Comparison of ENCODE assay signal across 8 cellular contexts in genomic region chr2:151827564-151828142, GRCh38. TPM values are rescaled to one million over a fixed set of nuclear protein-coding genes. Genes with fewer than 3 reads are reported as not detected.
DNase-seq lines count a peak whose midpoint lies in the region; ATAC-seq, FAIRE-seq and TF ChIP-seq lines count a peak whose summit lies in the region.

No MANE protein-coding gene starts in this region.

- H3K4me1 ChIP-seq in ACC112 (ENCODE audit: control insufficient read depth, insufficient read depth, low read length, unreplicated experiment): peaks cover 22% of the 10 kb centered on the region

- H3K27me3 ChIP-seq in ACC112 (ENCODE audit: insufficient read depth, low read length) (no peaks in the 10 kb centered on the region), bronchial epithelial cell (ENCODE audit: control insufficient read depth, insufficient read depth, low read length) (no peaks in the 10 kb centered on the region), kidney epithelial cell (ENCODE audit: control insufficient read depth, insufficient read depth, low read length) (no peaks in the 10 kb centered on the region)

- TF ChIP-seq CTCF in bronchial epithelial cell (IDR thresholded peaks at IDR 0.05; ENCODE audit: insufficient read depth, low read length, severe bottlenecking): no peak
- TF ChIP-seq CTCF in kidney epithelial cell (IDR thresholded peaks at IDR 0.05; ENCODE audit: insufficient read depth, low read length, poor library complexity, severe bottlenecking): no peak

- DNase-seq in SK-N-DZ (ENCODE audit: low spot score) (peak; percentile 28), bronchial epithelial cell (ENCODE audit: low read depth) (peak; percentile 11), kidney epithelial cell (ENCODE audit: low read depth) (no peak), epidermal melanocyte (ENCODE audit: insufficient read length, low spot score) (no peak)
- peak; percentile 9 to 11 for DNase-seq in stimulated activated CD8-positive, alpha-beta memory T cell treated with anti-CD3 and anti-CD28 coated beads, Interleukin-2, amount 100 ng/mL, for 48 hours (ENCODE audit: low read depth in 2 of 2)

- H3K36me3 ChIP-seq in ACC112 (ENCODE audit: insufficient read depth, low read length) (no peaks in the 10 kb centered on the region), bronchial epithelial cell (ENCODE audit: control insufficient read depth, insufficient read depth, low read length) (no peaks in the 10 kb centered on the region), kidney epithelial cell (ENCODE audit: control insufficient read depth, insufficient read depth, low read length) (no peaks in the 10 kb centered on the region)

- H3K79me2 ChIP-seq in ACC112 (ENCODE audit: control insufficient read depth, insufficient read depth, low read length, unreplicated experiment): peaks cover 54% of the 10 kb centered on the region

- peak overlapping the region; percentile 92 for H2AFZ ChIP-seq in ACC112 (ENCODE audit: low read length, unreplicated experiment)

- TF ChIP-seq POLR2A in GM18505 (IDR thresholded peaks at IDR 0.05; ENCODE audit: borderline replicate concordance, extremely low read depth, insufficient read depth, insufficient read length): no peak

- FAIRE-seq in bronchial epithelial cell (lab: Jason Lieb, UNC): no peak

- peak overlapping the region; percentile 98 for H3K4me3 ChIP-seq in ACC112 (ENCODE audit: low read depth, low read length)
- peak overlapping the region; percentile 94 for H3K4me3 ChIP-seq in bronchial epithelial cell (ENCODE audit: low read depth, low read length)
- H3K4me3 ChIP-seq in kidney epithelial cell (ENCODE audit: low read depth, low read length): peak overlapping the region; percentile 83

- peak overlapping the region; percentile 19; the same call in 1 of the 2 replicates for H3K27ac ChIP-seq in ACC112 (ENCODE audit: low read depth, low read length)

- ATAC-seq in GM18505 (IDR thresholded peaks at IDR 0.05; ENCODE audit: unreplicated experiment) (peak; percentile 21), HG02981 (IDR thresholded peaks at IDR 0.05; ENCODE audit: unreplicated experiment) (peak; percentile 11)

RNA-seq across cellular contexts. Expression of gene ARL5A, which starts 0.6 kb away (rescaled TPM):
- 24.0 and 41.4 TPM in 2 replicates for polyA plus RNA-seq in SK-N-DZ (2014; cell fraction: cytosol; rRNA removed)
- polyA plus RNA-seq in SK-N-DZ (2014; cell fraction: nucleus; rRNA removed): 15.7 and 19.0 TPM in 2 replicates
- total RNA-seq in bronchial epithelial cell: 66.6 and 77.7 TPM in 2 replicates
- total RNA-seq in kidney epithelial cell: 44.6 and 50.4 TPM in 2 replicates

Comparison
In these comparisons a context has a peak if more than half of its experiments do, and no peak if none do; other contexts are left out.
1. DNase-seq: peak in SK-N-DZ (single experiment), bronchial epithelial cell (single experiment) and stimulated activated CD8-positive, alpha-beta memory T cell treated with anti-CD3 and anti-CD28 coated beads, Interleukin-2, amount 100 ng/mL, for 48 hours (2 of 2); none in kidney epithelial cell (single experiment) and epidermal melanocyte (single experiment).
2. Peak in every context shown above with its lines, with median percentiles within 50 percentile points of each other: H3K4me3 ChIP-seq.